In the genomic region with DNA sequence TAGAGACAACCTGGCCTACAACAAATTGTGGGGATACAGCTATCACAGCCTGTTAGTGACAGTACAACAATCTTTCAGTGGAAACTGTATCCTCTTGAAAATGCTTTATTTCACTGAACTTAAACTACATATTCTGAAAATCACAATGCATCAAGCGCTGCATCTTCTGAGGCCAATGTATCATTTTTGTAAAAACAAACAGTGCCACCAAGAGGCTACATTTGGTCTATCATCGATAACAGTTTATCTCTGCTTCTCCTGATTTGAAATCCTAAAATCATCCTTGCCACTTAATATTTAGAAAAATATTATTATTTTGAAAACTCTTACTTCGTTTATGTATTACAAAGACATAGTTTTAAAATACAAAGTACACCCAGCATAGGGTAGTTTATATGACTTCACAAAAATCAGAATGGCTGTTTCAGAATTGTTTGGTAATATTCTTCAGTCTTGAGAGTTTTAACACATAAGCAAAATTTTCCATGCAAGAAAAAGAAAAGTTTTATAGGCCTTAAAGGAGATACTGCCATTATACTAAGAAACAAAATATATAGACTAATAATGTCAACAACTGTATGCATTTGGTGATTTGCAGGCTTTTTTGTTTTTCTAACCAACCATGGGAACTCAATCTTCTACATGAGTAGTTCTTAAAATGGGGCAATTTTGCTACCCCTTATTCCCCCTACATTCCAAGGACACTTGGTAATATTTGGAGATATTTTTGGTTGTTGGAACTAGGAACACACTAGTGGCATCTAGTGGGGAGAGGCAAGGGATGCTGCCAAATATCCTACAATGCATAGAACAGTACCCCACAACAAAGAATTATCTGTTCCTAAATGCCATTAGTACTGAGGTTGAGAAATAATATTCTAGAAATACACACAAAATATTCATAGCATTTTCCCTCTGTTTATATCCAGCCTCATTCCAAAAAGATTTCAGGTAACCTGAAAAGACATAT, we compare ENCODE assay signal across 12 cellular contexts. TPM values are rescaled to one million over a fixed set of nuclear protein-coding genes. Genes with fewer than 3 reads are reported as not detected.
DNase-seq lines count a peak whose midpoint lies in the region; ATAC-seq, FAIRE-seq and TF ChIP-seq lines count a peak whose summit lies in the region.
"Had no signal": no experiment of that assay in that cellular context is flagged by ENCODE, and none has a peak within 500 bp of the region (broad histone marks: within the 10 kb centered on the region; RNA-seq: fewer than 3 reads in every experiment).

No MANE protein-coding gene starts in this region.

- FAIRE-seq in endothelial cell of umbilical vein (lab: Jason Lieb, UNC): peak; percentile 12

- TF ChIP-seq POLR2A in endothelial cell of umbilical vein (IDR thresholded peaks at IDR 0.05; ENCODE audit: low read depth, low read length): no peak

- no peaks in the 10 kb centered on the region for H3K79me2 ChIP-seq in endothelial cell of umbilical vein (ENCODE audit: control insufficient read depth, insufficient read depth, low read length)

- CTCF ChIA-PET in endothelial cell of umbilical vein (lab: Charles Lee): interaction anchor here (1.2 to 1.8 kb wide), 3 partner anchors 854 to 951 kb away, joined by 3 to 6 read pairs (median 6); no protein-coding TSS in a partner anchor

- H3K27ac ChIP-seq in endothelial cell of umbilical vein (ENCODE audit: insufficient read depth, low read depth, low read length): no peak overlapping the region
- H3K27ac ChIP-seq: BLaER1 treated with 17β-estradiol and CSF1 and Interleukin-3, amounts not matched to agents 10 nM and 100 nM had no signal

- no TSS peak for BruUV-seq in endothelial cell of umbilical vein (replicated peaks; lab: Mats Ljungman, UMichigan)

- H3K9ac ChIP-seq in endothelial cell of umbilical vein (replicated peaks; ENCODE audit: extremely low read depth, insufficient read depth, low read length): no peak overlapping the region
- H3K9ac ChIP-seq: BLaER1 treated with 17β-estradiol and CSF1 and Interleukin-3, amounts not matched to agents 10 nM and 100 nM had no signal

- H3K4me2 ChIP-seq in endothelial cell of umbilical vein (ENCODE audit: insufficient read depth, low read length): no peak overlapping the region
- H3K4me2 ChIP-seq: BLaER1 treated with 17β-estradiol and CSF1 and Interleukin-3, amounts not matched to agents 10 nM and 100 nM had no signal

- ATAC-seq in GM21786 (IDR thresholded peaks at IDR 0.05; ENCODE audit: unreplicated experiment): no peak
- ATAC-seq: right cardiac atrium had no signal

- intact Hi-C loops in endothelial cell of umbilical vein (cut with micrococcal nuclease): loop anchor here (1.0 to 5.0 kb wide), 3 partner anchors 520 to 937 kb away; no protein-coding TSS in a partner anchor

- no peak overlapping the region for H3K4me3 ChIP-seq in endothelial cell of umbilical vein (replicated peaks in 1 of 3; ENCODE audit: insufficient read depth in 1 of 3, low read depth in 1 of 3, low read length in 3 of 3)
- no peak overlapping the region for H3K4me3 ChIP-seq in retinal pigment epithelial cell (ENCODE audit: low read length)
- H3K4me3 ChIP-seq: BLaER1 treated with 17β-estradiol and CSF1 and Interleukin-3, amounts not matched to agents 10 nM and 100 nM had no signal

- POLR2A ChIA-PET in endothelial cell of umbilical vein (lab: Charles Lee): no interaction called here

- no peaks in the 10 kb centered on the region for H3K9me3 ChIP-seq in endothelial cell of umbilical vein (replicated peaks; ENCODE audit: control insufficient read depth, insufficient read depth, low read length)
- H3K9me3 ChIP-seq: BLaER1 treated with 17β-estradiol and CSF1 and Interleukin-3, amounts not matched to agents 10 nM and 100 nM had no signal

- dilution Hi-C loops in endothelial cell of umbilical vein (cut with MboI; ENCODE audit: extremely low pct_ligation_motif_present, low sequenced_read_pairs): no loop called here

- no peaks in the 10 kb centered on the region for H3K27me3 ChIP-seq in endothelial cell of umbilical vein (ENCODE audit: control insufficient read depth in 2 of 2, insufficient read depth in 2 of 2, low read length in 2 of 2)
- H3K27me3 ChIP-seq: BLaER1 treated with 17β-estradiol and CSF1 and Interleukin-3, amounts not matched to agents 10 nM and 100 nM had no signal

- H3K36me3 ChIP-seq in endothelial cell of umbilical vein (ENCODE audit: control insufficient read depth in 2 of 2, extremely low read depth in 1 of 2, insufficient read depth in 2 of 2, low read length in 2 of 2): no peaks in the 10 kb centered on the region
- H3K36me3 ChIP-seq: BLaER1 treated with 17β-estradiol and CSF1 and Interleukin-3, amounts not matched to agents 10 nM and 100 nM had no signal

- TF ChIP-seq CTCF in endothelial cell of umbilical vein (IDR thresholded peaks at IDR 0.05; ENCODE audit: extremely low read depth in 1 of 2, insufficient read depth in 1 of 2, low read depth in 1 of 2, low read length in 2 of 2) (peak; percentile 8 to 17), retinal pigment epithelial cell (conservative IDR thresholded peaks at IDR 0.05; ENCODE audit: low read depth, low read length) (peak; percentile 44)

- H2AFZ ChIP-seq in endothelial cell of umbilical vein (ENCODE audit: low read depth, low read length): no peak overlapping the region

- no peaks in the 10 kb centered on the region for H3K9me1 ChIP-seq in endothelial cell of umbilical vein (replicated peaks; ENCODE audit: control insufficient read depth, extremely low read depth, insufficient read depth, low read length)

- H4K20me1 ChIP-seq in endothelial cell of umbilical vein (replicated peaks; ENCODE audit: control insufficient read depth, extremely low read depth, insufficient read depth, low read length): no peaks in the 10 kb centered on the region
- H4K20me1 ChIP-seq: BLaER1 treated with 17β-estradiol and CSF1 and Interleukin-3, amounts not matched to agents 10 nM and 100 nM had no signal

- H3K4me1 ChIP-seq in endothelial cell of umbilical vein (ENCODE audit: control insufficient read depth, extremely low read depth, insufficient read depth, low read length): no peaks in the 10 kb centered on the region
- H3K4me1 ChIP-seq: BLaER1 treated with 17β-estradiol and CSF1 and Interleukin-3, amounts not matched to agents 10 nM and 100 nM had no signal

- DNase-seq in NCI-H2171 treated with DMSO at 0.1 percent for 48 hours (lab: John Stamatoyannopoulos, UW): peak; percentile 23
- DNase-seq in NCI-H2171 (lab: John Stamatoyannopoulos, UW): no peak
- DNase-seq in NCI-H774 (lab: John Stamatoyannopoulos, UW): peak; percentile 1
- DNase-seq in endothelial cell of umbilical vein (ENCODE audit: low read depth, low spot score): peak; percentile 21
- no peak for DNase-seq in retinal pigment epithelial cell (ENCODE audit: low read depth)
- no peak for DNase-seq in activated CD4-positive, alpha-beta T cell treated with anti-CD3 and anti-CD28 coated beads for 1 hour
- no peak for DNase-seq in ureter (ENCODE audit: low spot score)
- DNase-seq: foreskin fibroblast, NCI-H226, right cardiac atrium had no signal

TF ChIP-seq in endothelial cell of umbilical vein, 7 proteins besides CTCF, POLR2A, EP300 and RAD21:
- TF ChIP-seq, protein P1, sequence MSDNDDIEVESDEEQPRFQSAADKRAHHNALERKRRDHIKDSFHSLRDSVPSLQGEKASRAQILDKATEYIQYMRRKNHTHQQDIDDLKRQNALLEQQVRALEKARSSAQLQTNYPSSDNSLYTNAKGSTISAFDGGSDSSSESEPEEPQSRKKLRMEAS (IDR thresholded peaks at IDR 0.05; ENCODE audit: insufficient read depth, insufficient read length): no peak
- TF ChIP-seq POLR2AphosphoS5 (IDR thresholded peaks at IDR 0.05; ENCODE audit: insufficient read depth, low read depth, low read length) (no peak), EZH2 (IDR thresholded peaks at IDR 0.05; ENCODE audit: borderline replicate concordance, low read depth, low read length, severe bottlenecking) (no peak), GATA2 (IDR thresholded peaks at IDR 0.05; ENCODE audit: insufficient read depth, insufficient read length, low read depth, low read length) (no peak), FOS (IDR thresholded peaks at IDR 0.05; ENCODE audit: borderline replicate concordance, insufficient read depth, low read length) (no peak), MYC (IDR thresholded peaks at IDR 0.05; ENCODE audit: low read depth, low read length) (no peak), JUN (IDR thresholded peaks at IDR 0.05; ENCODE audit: borderline replicate concordance, insufficient read depth, insufficient read length, low read depth) (no peak)

RNA-seq across cellular contexts. Expression of gene WDR72, which starts 42.3 kb away (rescaled TPM):
- total RNA-seq in endothelial cell of umbilical vein (not detected in 2 replicates), ureter (1.1 TPM)
- polyA plus RNA-seq in endothelial cell of umbilical vein: not detected in 2 replicates
- 0.01 TPM in 1 of 2 replicates, not detected in the other for polyA plus RNA-seq in endothelial cell of umbilical vein (2011; cell fraction: cytosol; rRNA removed)
- not detected in 2 replicates for polyA plus RNA-seq in endothelial cell of umbilical vein (2011; cell fraction: nucleus; rRNA removed)
- polyA plus RNA-seq in endothelial cell of umbilical vein (2012): 0.05 TPM in 1 of 2 replicates, not detected in the other
- not detected in 2 replicates for polyA minus RNA-seq in endothelial cell of umbilical vein
- not detected for polyA minus RNA-seq in endothelial cell of umbilical vein (2011; cell fraction: cytosol; rRNA and poly(A)+ RNA removed)
- polyA minus RNA-seq in endothelial cell of umbilical vein (2011; cell fraction: nucleus; rRNA and poly(A)+ RNA removed): not detected in 2 replicates

Comparison
In these comparisons a context has a peak if more than half of its experiments do, and no peak if none do; other contexts are left out.
1. DNase-seq: peak in NCI-H2171 treated with DMSO at 0.1 percent for 48 hours (single experiment), NCI-H774 (single experiment) and endothelial cell of umbilical vein (single experiment); none in NCI-H2171 (single experiment), retinal pigment epithelial cell (single experiment), activated CD4-positive, alpha-beta T cell treated with anti-CD3 and anti-CD28 coated beads for 1 hour (single experiment) and ureter (single experiment).